ENCODE assay signal across 26 cellular contexts in genomic region chr18:69785466-69785865, GRCh38.
"Had no signal": no experiment of that assay in that cellular context is flagged by ENCODE, and none has a peak within 500 bp of the region (broad histone marks: within the 10 kb centered on the region; RNA-seq: fewer than 3 reads in every experiment).

No MANE protein-coding gene starts in this region.

- DNase-seq: activated B cell treated with CpG ODN at 0.5 μM for 24 hours; activated CD4-positive, alpha-beta T cell treated with anti-CD3 and anti-CD28 coated beads for 36 hours; activated CD4-positive, alpha-beta T cell treated with anti-CD3 and anti-CD28 coated beads, Interleukin-2, amount 50 U/mL, for 4 hours; activated CD8-positive, alpha-beta memory T cell treated with anti-CD3 and anti-CD28 coated beads for 24 hours; activated CD8-positive, alpha-beta memory T cell treated with anti-CD3 and anti-CD28 coated beads, Interleukin-2, amount 50 U/mL, for 4 hours; activated T-cell treated with anti-CD3 and anti-CD28 coated beads, Interleukin-2, amount 50 U/mL, for 24 hours; adrenal gland; body of pancreas; caudate nucleus; dermis blood vessel endothelial cell; effector CD8-positive, alpha-beta T cell; erythroblast; heart left ventricle; islet precursor cell; left cardiac atrium; right lobe of liver; stimulated activated CD4-positive, alpha-beta T cell treated with anti-CD3 and anti-CD28 coated beads, Interleukin-1b, Interleukin-23, amount 100 ng/mL, for 48 hours; substantia nigra; T-helper 17 cell; thyroid gland; upper lobe of right lung had no signal

- H3K27ac ChIP-seq: adrenal gland, body of pancreas, gastroesophageal sphincter, heart left ventricle, neutrophil, parathyroid adenoma, right lobe of liver, skin epidermis, thyroid gland, upper lobe of right lung had no signal

- H3K9ac ChIP-seq: parathyroid adenoma had no signal

- H3K4me1 ChIP-seq: adrenal gland, body of pancreas, gastroesophageal sphincter, heart left ventricle, parathyroid adenoma, right lobe of liver, thyroid gland, upper lobe of right lung had no signal

- H3K36me3 ChIP-seq: adrenal gland, gastroesophageal sphincter, heart left ventricle, neutrophil, right lobe of liver, thyroid gland, upper lobe of right lung had no signal

- ATAC-seq: activated CD4-positive, alpha-beta T cell treated with anti-CD3 and anti-CD28 coated beads for 36 hours; activated T-helper 17 cell treated with anti-CD3 and anti-CD28 coated beads, Interleukin-2, amount 50 U/mL, for 72 hours; body of pancreas; gastroesophageal sphincter; heart left ventricle; left cardiac atrium; right lobe of liver; T-helper 17 cell; upper lobe of right lung had no signal

- H3K27me3 ChIP-seq: adrenal gland, body of pancreas, gastroesophageal sphincter, heart left ventricle, neutrophil, right lobe of liver, thyroid gland, upper lobe of right lung had no signal

- H3K4me3 ChIP-seq: adrenal gland, body of pancreas, gastroesophageal sphincter, heart left ventricle, right lobe of liver, skin epidermis, thyroid gland, upper lobe of right lung had no signal

- H3K79me2 ChIP-seq: parathyroid adenoma had no signal

- H3K9me3 ChIP-seq: adrenal gland, body of pancreas, gastroesophageal sphincter, heart left ventricle, neutrophil, right lobe of liver, thyroid gland, upper lobe of right lung had no signal

- H2AFZ ChIP-seq: parathyroid adenoma had no signal
